ENCODE assay signal across 1 cellular context in the genomic region with DNA sequence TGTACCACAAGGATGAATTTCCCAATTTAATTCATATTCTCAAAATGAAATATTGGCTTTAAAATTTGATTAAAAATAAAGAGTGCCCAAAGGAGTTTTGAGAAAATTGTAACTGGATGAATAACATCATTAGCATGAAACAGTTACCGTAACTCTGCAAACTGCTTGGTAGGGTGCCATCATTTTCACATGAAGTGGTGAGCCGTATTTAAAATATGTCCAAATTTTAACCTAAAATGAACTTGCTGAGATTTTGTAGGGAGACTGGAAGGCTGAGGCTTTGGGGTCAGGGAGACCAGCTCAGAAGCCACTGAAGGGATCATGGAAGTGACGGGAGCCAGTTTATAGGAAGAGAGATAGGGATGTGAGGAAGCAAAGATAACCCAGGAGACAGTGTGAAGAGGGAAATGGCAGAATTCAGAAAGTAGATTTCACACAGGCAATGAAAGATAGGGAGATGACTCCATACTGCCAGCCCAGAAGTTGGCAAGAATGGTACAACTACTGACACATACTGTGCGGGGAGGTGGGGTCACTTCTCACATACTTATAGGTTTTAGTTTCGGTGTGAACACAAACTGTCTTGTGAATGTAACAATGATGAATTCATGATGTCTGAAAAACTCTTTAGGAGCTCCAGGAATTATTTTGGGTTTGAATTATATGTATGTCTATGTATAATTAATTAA.
TF ChIP-seq lines count a peak whose summit lies in the region.

No MANE protein-coding gene starts in this region.

TF ChIP-seq in IMR-90, 13 proteins besides CTCF, POLR2A, EP300 and RAD21:
- TF ChIP-seq MAFK (IDR thresholded peaks at IDR 0.05; ENCODE audit: low read depth, low read length) = no peak
- TF ChIP-seq RFX5 (IDR thresholded peaks at IDR 0.05; ENCODE audit: low read depth, low read length) = no peak
- TF ChIP-seq MXI1 (IDR thresholded peaks at IDR 0.05; ENCODE audit: borderline replicate concordance, low read depth, low read length) = no peak
- TF ChIP-seq MAZ (IDR thresholded peaks at IDR 0.05; ENCODE audit: borderline replicate concordance, low read depth, low read length) = no peak
- TF ChIP-seq SMC3 (IDR thresholded peaks at IDR 0.05; ENCODE audit: low read depth, low read length) = no peak
- no peak for TF ChIP-seq BHLHE40 (IDR thresholded peaks at IDR 0.05; ENCODE audit: low read depth, low read length)
- TF ChIP-seq NFE2L2 (IDR thresholded peaks at IDR 0.05; ENCODE audit: low read depth, low read length) = no peak
- TF ChIP-seq FOS (IDR thresholded peaks at IDR 0.05; ENCODE audit: low read depth, low read length) = no peak
- TF ChIP-seq, protein P1, sequence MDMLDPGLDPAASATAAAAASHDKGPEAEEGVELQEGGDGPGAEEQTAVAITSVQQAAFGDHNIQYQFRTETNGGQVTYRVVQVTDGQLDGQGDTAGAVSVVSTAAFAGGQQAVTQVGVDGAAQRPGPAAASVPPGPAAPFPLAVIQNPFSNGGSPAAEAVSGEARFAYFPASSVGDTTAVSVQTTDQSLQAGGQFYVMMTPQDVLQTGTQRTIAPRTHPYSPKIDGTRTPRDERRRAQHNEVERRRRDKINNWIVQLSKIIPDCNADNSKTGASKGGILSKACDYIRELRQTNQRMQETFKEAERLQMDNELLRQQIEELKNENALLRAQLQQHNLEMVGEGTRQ (IDR thresholded peaks at IDR 0.05; ENCODE audit: low read depth, low read length) = no peak
- TF ChIP-seq CEBPB (IDR thresholded peaks at IDR 0.05; ENCODE audit: low read depth, low read length) = no peak
